Comparison of ENCODE assay signal across 8 cellular contexts in the genomic region with DNA sequence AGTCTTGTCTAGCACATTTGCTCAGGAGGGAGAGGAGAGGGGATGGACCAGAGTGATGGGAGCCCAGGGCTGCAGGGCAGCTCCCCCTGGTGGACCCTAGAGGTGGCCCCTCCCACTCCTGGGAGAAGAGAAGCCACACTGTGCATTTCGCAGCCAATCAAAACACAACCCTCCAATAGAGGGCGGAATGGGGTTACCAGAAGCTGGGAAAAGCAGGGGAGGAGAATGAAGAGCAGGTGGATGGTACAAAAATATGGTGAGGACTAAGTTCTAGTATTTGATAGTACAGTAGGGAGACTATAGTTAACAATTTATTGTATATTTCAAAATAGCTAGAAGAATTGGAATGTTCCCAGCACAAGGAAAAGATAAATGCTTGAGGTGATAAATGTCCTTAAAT. TPM values are rescaled to one million over a fixed set of nuclear protein-coding genes. Genes with fewer than 3 reads are reported as not detected.
A peak's percentile ranks its signal among the peaks of the same experiment; 100 is the strongest.
DNase-seq lines count a peak whose midpoint lies in the region; ATAC-seq lines count a peak whose summit lies in the region.

No MANE protein-coding gene starts in this region.

- ATAC-seq in HG03280 (IDR thresholded peaks at IDR 0.05; ENCODE audit: unreplicated experiment) (peak; percentile 66), memory B cell (ENCODE audit: low read depth) (peak; percentile 83)
- peak; percentile 94 for ATAC-seq in effector memory CD8-positive, alpha-beta T cell (replicated peaks)

- H3K27me3 Mint-ChIP-seq in activated CD4-positive, alpha-beta T cell treated with anti-CD3 and anti-CD28 coated beads, Interleukin-2, amount 10 ng/mL, durations not matched to agents 7 days and 5 days: no peaks in the 10 kb centered on the region
- H3K27me3 Mint-ChIP-seq in effector memory CD8-positive, alpha-beta T cell: no peaks in the 10 kb centered on the region
- H3K27me3 Mint-ChIP-seq in memory B cell: no peaks in the 10 kb centered on the region

- no peak overlapping the region for H3K27ac Mint-ChIP-seq in activated CD4-positive, alpha-beta T cell treated with anti-CD3 and anti-CD28 coated beads, Interleukin-2, amount 10 ng/mL, durations not matched to agents 7 days and 5 days
- H3K27ac Mint-ChIP-seq in effector memory CD8-positive, alpha-beta T cell: no peak overlapping the region
- H3K27ac Mint-ChIP-seq in memory B cell: no peak overlapping the region

- CTCF ChIA-PET in activated CD4-positive, alpha-beta T cell treated with anti-CD3 and anti-CD28 coated beads, Interleukin-2, amount 10 ng/mL, durations not matched to agents 7 days and 5 days (lab: Charles Lee): interaction anchor here (0.7 to 3.1 kb wide), 13 partner anchors 9 to 78 kb away, joined by 3 to 17 read pairs (median 6); a partner anchor contains a TSS

- peaks cover 45% of the 10 kb centered on the region for H3K4me1 Mint-ChIP-seq in activated CD4-positive, alpha-beta T cell treated with anti-CD3 and anti-CD28 coated beads, Interleukin-2, amount 10 ng/mL, durations not matched to agents 7 days and 5 days
- peaks cover 11 to 12% of the 10 kb centered on the region in 2 donors for H3K4me1 Mint-ChIP-seq in effector memory CD8-positive, alpha-beta T cell (ENCODE audit: low read depth in 2 of 2)
- H3K4me1 Mint-ChIP-seq in memory B cell: no peaks in the 10 kb centered on the region

- POLR2A ChIA-PET in activated CD4-positive, alpha-beta T cell treated with anti-CD3 and anti-CD28 coated beads, Interleukin-2, amount 10 ng/mL, durations not matched to agents 7 days and 5 days (lab: Charles Lee): interaction anchor here (0.6 kb wide), 1 partner anchor 95 kb away, joined by 3 read pairs; no protein-coding TSS in a partner anchor

- H3K36me3 Mint-ChIP-seq in activated CD4-positive, alpha-beta T cell treated with anti-CD3 and anti-CD28 coated beads, Interleukin-2, amount 10 ng/mL, durations not matched to agents 7 days and 5 days (ENCODE audit: low read depth): peaks cover 6% of the 10 kb centered on the region
- peaks cover 30% of the 10 kb centered on the region for H3K36me3 Mint-ChIP-seq in effector memory CD8-positive, alpha-beta T cell (ENCODE audit: insufficient read depth)
- peaks cover 26% of the 10 kb centered on the region for H3K36me3 Mint-ChIP-seq in memory B cell

- H3K9me3 Mint-ChIP-seq in activated CD4-positive, alpha-beta T cell treated with anti-CD3 and anti-CD28 coated beads, Interleukin-2, amount 10 ng/mL, durations not matched to agents 7 days and 5 days: no peaks in the 10 kb centered on the region
- H3K9me3 Mint-ChIP-seq in effector memory CD8-positive, alpha-beta T cell: no peaks in the 10 kb centered on the region
- no peaks in the 10 kb centered on the region for H3K9me3 Mint-ChIP-seq in memory B cell

- DNase-seq in activated CD4-positive, CD25-positive, alpha-beta regulatory T cell treated with anti-CD3 and anti-CD28 coated beads, Interleukin-2, amount 50 U/mL, for 16 hours (ENCODE audit: low read depth, low spot score): peak; percentile 16
- no peak for DNase-seq in activated CD4-positive, CD25-positive, alpha-beta regulatory T cell treated with anti-CD3 and anti-CD28 coated beads, Interleukin-2, amount 50 U/mL, for 72 hours
- DNase-seq in NCI-H524 treated with DMSO at 0.1 percent for 48 hours (lab: John Stamatoyannopoulos, UW) (peak; percentile 54), memory B cell (ENCODE audit: low spot score in 2 of 2) (peak in 1 of 2 donors; percentile 18)
- peak; percentile 63 for DNase-seq in activated CD4-positive, alpha-beta T cell treated with anti-CD3 and anti-CD28 coated beads, Interleukin-2, amount 10 ng/mL, durations not matched to agents 7 days and 5 days
- DNase-seq in effector memory CD8-positive, alpha-beta T cell: peak; percentile 22 to 43 (median 40)
- DNase-seq in stimulated activated naive CD4-positive, alpha-beta T cell (lab: John Stamatoyannopoulos, UW): peak; percentile 8 to 39 (median 22)

- H3K4me3 Mint-ChIP-seq in activated CD4-positive, alpha-beta T cell treated with anti-CD3 and anti-CD28 coated beads, Interleukin-2, amount 10 ng/mL, durations not matched to agents 7 days and 5 days: no peak overlapping the region
- H3K4me3 Mint-ChIP-seq in effector memory CD8-positive, alpha-beta T cell: no peak overlapping the region
- no peak overlapping the region for H3K4me3 Mint-ChIP-seq in memory B cell

RNA-seq across cellular contexts. Expression of a gene that starts 23.6 kb away (rescaled TPM):
- total RNA-seq in activated CD4-positive, alpha-beta T cell treated with anti-CD3 and anti-CD28 coated beads, Interleukin-2, amount 10 ng/mL, durations not matched to agents 7 days and 5 days: 1 to 10 TPM; 2.1 TPM

RNA-seq across cellular contexts. Expression of a gene that starts 27.8 kb away (rescaled TPM):
- total RNA-seq in activated CD4-positive, alpha-beta T cell treated with anti-CD3 and anti-CD28 coated beads, Interleukin-2, amount 10 ng/mL, durations not matched to agents 7 days and 5 days: 10 to 100 TPM; 13.7 TPM

RNA-seq across cellular contexts. Expression of a gene that starts 41.3 kb away (rescaled TPM):
- not detected for total RNA-seq in activated CD4-positive, alpha-beta T cell treated with anti-CD3 and anti-CD28 coated beads, Interleukin-2, amount 10 ng/mL, durations not matched to agents 7 days and 5 days
